Comparison of ENCODE assay signal across 8 cellular contexts in the genomic region with DNA sequence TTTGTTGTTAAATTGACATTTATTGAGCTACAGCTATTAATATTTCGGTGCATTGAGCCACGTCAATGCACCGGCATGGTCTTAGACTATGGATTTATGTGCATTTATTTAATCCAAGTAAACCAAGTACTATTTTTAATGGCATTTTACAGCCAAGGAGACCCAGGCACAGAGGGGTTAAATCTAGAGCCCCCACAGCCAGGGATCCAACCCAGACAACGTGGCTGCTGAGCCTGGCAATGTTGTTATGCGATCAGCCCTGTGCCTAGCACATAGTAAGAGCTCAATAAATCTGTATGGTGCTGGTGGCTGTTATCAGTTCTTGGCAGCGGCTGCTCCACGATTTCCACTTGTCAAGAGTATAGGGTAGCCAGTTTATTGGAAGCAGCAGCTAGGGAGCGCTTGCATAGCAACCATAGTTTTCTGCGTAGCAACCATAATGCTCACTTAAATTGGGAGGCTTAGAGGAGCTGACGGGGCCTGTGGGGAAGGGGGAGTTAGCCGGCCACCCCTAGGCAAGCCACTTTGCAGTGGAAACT.
DNase-seq lines count a peak whose midpoint lies in the region; ATAC-seq and TF ChIP-seq lines count a peak whose summit lies in the region.

No MANE protein-coding gene starts in this region.

- no peaks in the 10 kb centered on the region for H3K27me3 Mint-ChIP-seq in stimulated activated memory B cell treated with anti-CD40 and anti-IgM and Interleukin-4, amounts not matched to agents 10 μg/mL and 1 μg/mL and 100 μg/mL, for 72 hours

- H3K4me1 Mint-ChIP-seq in stimulated activated memory B cell treated with anti-CD40 and anti-IgM and Interleukin-4, amounts not matched to agents 10 μg/mL and 1 μg/mL and 100 μg/mL, for 72 hours: peaks cover 24% of the 10 kb centered on the region

- H3K4me3 ChIP-seq in adipocyte (ENCODE audit: low read length) (peak overlapping the region; percentile 86), iPS-18a (ENCODE audit: low read length) (peak overlapping the region; percentile 83)

- H3K36me3 ChIP-seq in adipocyte (ENCODE audit: control insufficient read depth, insufficient read depth, low read length, severe bottlenecking) (no peaks in the 10 kb centered on the region), iPS-18a (ENCODE audit: control insufficient read depth, low read depth, low read length) (peaks cover 3% of the 10 kb centered on the region)

- H3K4me1 ChIP-seq in adipocyte (ENCODE audit: control insufficient read depth, insufficient read depth, low read length): peaks cover 18% of the 10 kb centered on the region
- H3K4me1 ChIP-seq in iPS-18a (ENCODE audit: control insufficient read depth, low read depth, low read length): peaks cover 16% of the 10 kb centered on the region

- no peaks in the 10 kb centered on the region for H3K9me3 Mint-ChIP-seq in stimulated activated memory B cell treated with anti-CD40 and anti-IgM and Interleukin-4, amounts not matched to agents 10 μg/mL and 1 μg/mL and 100 μg/mL, for 72 hours

- ATAC-seq in GM19372 (IDR thresholded peaks at IDR 0.05; ENCODE audit: low read depth, unreplicated experiment) (peak; percentile 22), GM18858 (IDR thresholded peaks at IDR 0.05; ENCODE audit: unreplicated experiment) (no peak)
- no peak for ATAC-seq in stimulated activated memory B cell treated with anti-CD40 and anti-IgM and Interleukin-4, amounts not matched to agents 10 μg/mL and 1 μg/mL and 100 μg/mL, for 72 hours

- peak overlapping the region; percentile 100 for H3K9ac ChIP-seq in adipocyte (ENCODE audit: low read length)
- H3K9ac ChIP-seq in iPS-18a (ENCODE audit: low read length): peak overlapping the region; percentile 90

- H3K27ac Mint-ChIP-seq in stimulated activated memory B cell treated with anti-CD40 and anti-IgM and Interleukin-4, amounts not matched to agents 10 μg/mL and 1 μg/mL and 100 μg/mL, for 72 hours: peak overlapping the region; percentile 100

- H3K27me3 ChIP-seq in adipocyte (replicated peaks; ENCODE audit: control insufficient read depth, insufficient read depth, low read length) (no peaks in the 10 kb centered on the region), iPS-18a (ENCODE audit: control insufficient read depth, insufficient read depth, low read length) (no peaks in the 10 kb centered on the region)

- peak overlapping the region; percentile 72 for H3K27ac ChIP-seq in iPS-18a (ENCODE audit: low read length)

- TF ChIP-seq CTCF in AG09319 (IDR thresholded peaks at IDR 0.05; ENCODE audit: low read depth, low read length): peak; percentile 15

- DNase-seq in AG09319 (ENCODE audit: extremely low read depth, low read depth) (no peak), NCI-H1694 treated with DMSO at 0.1 percent for 48 hours (lab: John Stamatoyannopoulos, UW) (peak; percentile 81), adipocyte (ENCODE audit: low read depth) (peak; percentile 87)
- DNase-seq in stimulated activated CD4-positive, alpha-beta T cell treated with anti-CD3 and anti-CD28 coated beads, Interleukin-2, amount 100 ng/mL, for 48 hours: no peak

- H3K9me3 ChIP-seq in adipocyte (ENCODE audit: control insufficient read depth, low read length) (no peaks in the 10 kb centered on the region), iPS-18a (ENCODE audit: control insufficient read depth, low read depth, low read length) (no peaks in the 10 kb centered on the region)

- peak overlapping the region; percentile 100 for H3K4me3 Mint-ChIP-seq in stimulated activated memory B cell treated with anti-CD40 and anti-IgM and Interleukin-4, amounts not matched to agents 10 μg/mL and 1 μg/mL and 100 μg/mL, for 72 hours

- H3K36me3 Mint-ChIP-seq in stimulated activated memory B cell treated with anti-CD40 and anti-IgM and Interleukin-4, amounts not matched to agents 10 μg/mL and 1 μg/mL and 100 μg/mL, for 72 hours: peaks cover 13% of the 10 kb centered on the region

Comparison
In these comparisons a context has a peak if more than half of its experiments do, and no peak if none do; other contexts are left out.
1. DNase-seq: peak in NCI-H1694 treated with DMSO at 0.1 percent for 48 hours (single experiment) and adipocyte (single experiment); none in AG09319 (single experiment) and stimulated activated CD4-positive, alpha-beta T cell treated with anti-CD3 and anti-CD28 coated beads, Interleukin-2, amount 100 ng/mL, for 48 hours (0 of 2).